In the genomic region with DNA sequence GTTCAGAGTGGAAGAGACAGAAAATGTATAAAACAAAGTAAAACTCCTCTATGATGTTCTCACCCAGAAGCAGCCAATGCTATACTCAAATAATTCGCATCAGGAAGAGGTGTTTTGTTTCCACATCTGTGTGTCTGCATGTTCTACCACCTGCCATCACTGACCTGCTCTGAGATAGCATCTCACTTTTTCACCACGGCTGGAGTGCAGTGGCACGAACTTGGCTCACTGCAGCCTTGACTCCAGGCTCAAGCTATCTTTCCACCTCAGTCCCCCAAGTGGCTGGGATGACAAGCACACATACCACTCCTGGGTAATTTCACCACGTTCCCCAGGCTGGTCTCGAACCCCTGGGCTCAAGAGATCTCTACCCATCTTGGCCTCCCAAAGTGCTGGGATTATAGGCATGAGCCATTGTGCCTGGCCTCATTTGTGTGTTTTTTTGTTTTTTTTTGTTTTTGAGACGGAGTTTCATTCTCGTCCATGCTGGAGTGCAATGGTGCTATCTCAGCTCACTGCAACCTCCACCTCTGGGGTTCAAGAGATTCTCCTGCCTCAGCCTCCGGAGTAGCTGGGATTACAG, we compare ENCODE assay signal across 18 cellular contexts. TPM values are rescaled to one million over a fixed set of nuclear protein-coding genes. Genes with fewer than 3 reads are reported as not detected.
DNase-seq lines count a peak whose midpoint lies in the region; TF ChIP-seq lines count a peak whose summit lies in the region.
"Had no signal": no experiment of that assay in that cellular context is flagged by ENCODE, and none has a peak within 500 bp of the region (broad histone marks: within the 10 kb centered on the region; RNA-seq: fewer than 3 reads in every experiment).

No MANE protein-coding gene starts in this region.

- no peak overlapping the region for H3K4me3 Mint-ChIP-seq in activated naive CD4-positive, alpha-beta T cell treated with anti-CD3 and anti-CD28 coated beads, Interleukin-2, amount 10 ng/mL, durations not matched to agents 7 days and 5 days
- H3K4me3 Mint-ChIP-seq: activated naive CD8-positive, alpha-beta T cell treated with anti-CD3 and anti-CD28 coated beads for 36 hours; CD4-positive, CD25-positive, alpha-beta regulatory T cell had no signal

- peak overlapping the region; percentile 37 for H3K27ac Mint-ChIP-seq in activated naive CD4-positive, alpha-beta T cell treated with anti-CD3 and anti-CD28 coated beads, Interleukin-2, amount 10 ng/mL, durations not matched to agents 7 days and 5 days
- H3K27ac Mint-ChIP-seq: activated naive CD8-positive, alpha-beta T cell treated with anti-CD3 and anti-CD28 coated beads for 36 hours had no signal

- H3K27me3 ChIP-seq in osteoblast (ENCODE audit: insufficient read depth, low read length) = no peaks in the 10 kb centered on the region
- H3K27me3 ChIP-seq: heart right ventricle, vagina had no signal

- H2AFZ ChIP-seq in osteoblast (ENCODE audit: low read length) = no peak overlapping the region

- no peak for DNase-seq in activated naive CD4-positive, alpha-beta T cell treated with anti-CD3 and anti-CD28 coated beads, Interleukin-2, amount 10 ng/mL, durations not matched to agents 7 days and 5 days
- DNase-seq in activated naive CD4-positive, alpha-beta T cell (lab: John Stamatoyannopoulos, UW) = no peak
- DNase-seq in osteoblast (ENCODE audit: insufficient read length, low spot score, missing footprints) = peak; percentile 3
- DNase-seq in SKM-1 treated with dmso at 0.1 percent for 144 hours (lab: John Stamatoyannopoulos, UW; ENCODE audit: unreplicated experiment) = no peak
- DNase-seq in DMS79 treated with DMSO at 0.1 percent for 48 hours (lab: John Stamatoyannopoulos, UW) = no peak
- DNase-seq: activated CD4-positive, alpha-beta T cell treated with anti-CD3 and anti-CD28 coated beads for 4 hours; activated naive CD8-positive, alpha-beta T cell treated with anti-CD3 and anti-CD28 coated beads for 36 hours; activated T-cell treated with anti-CD3 and anti-CD28 coated beads for 4 hours; heart right ventricle; KG1; lower lobe of right lung; NCI-H1092; NCI-H2107; T1000 had no signal

- no peaks in the 10 kb centered on the region for H3K9me3 Mint-ChIP-seq in activated naive CD4-positive, alpha-beta T cell treated with anti-CD3 and anti-CD28 coated beads, Interleukin-2, amount 10 ng/mL, durations not matched to agents 7 days and 5 days
- H3K9me3 Mint-ChIP-seq: activated naive CD8-positive, alpha-beta T cell treated with anti-CD3 and anti-CD28 coated beads for 36 hours; CD4-positive, CD25-positive, alpha-beta regulatory T cell had no signal

- no peaks in the 10 kb centered on the region for H3K27me3 Mint-ChIP-seq in activated naive CD4-positive, alpha-beta T cell treated with anti-CD3 and anti-CD28 coated beads, Interleukin-2, amount 10 ng/mL, durations not matched to agents 7 days and 5 days
- H3K27me3 Mint-ChIP-seq: activated naive CD8-positive, alpha-beta T cell treated with anti-CD3 and anti-CD28 coated beads for 36 hours; CD4-positive, CD25-positive, alpha-beta regulatory T cell had no signal

- no peaks in the 10 kb centered on the region for H3K9me3 ChIP-seq in osteoblast (ENCODE audit: low read depth, low read length)
- H3K9me3 ChIP-seq: heart right ventricle, lower lobe of right lung, vagina had no signal

- peaks cover 16% of the 10 kb centered on the region for H3K4me1 ChIP-seq in osteoblast (ENCODE audit: insufficient read depth, low read length)
- H3K4me1 ChIP-seq: heart right ventricle had no signal

- H3K27ac ChIP-seq in angular gyrus (ENCODE audit: low read depth, low read length) = peak overlapping the region; percentile 45
- H3K27ac ChIP-seq in osteoblast (ENCODE audit: low read depth, low read length) = peak overlapping the region; percentile 79
- H3K27ac ChIP-seq: heart right ventricle had no signal

- H3K36me3 Mint-ChIP-seq in activated naive CD4-positive, alpha-beta T cell treated with anti-CD3 and anti-CD28 coated beads, Interleukin-2, amount 10 ng/mL, durations not matched to agents 7 days and 5 days = peaks cover 44% of the 10 kb centered on the region

- H3K4me3 ChIP-seq in osteoblast (ENCODE audit: insufficient read depth, low read length) = no peak overlapping the region
- H3K4me3 ChIP-seq: heart right ventricle, lower lobe of right lung, vagina had no signal

- no peak overlapping the region for H3K4me2 ChIP-seq in osteoblast (ENCODE audit: insufficient read depth, low read length)

- peaks cover 76% of the 10 kb centered on the region for H3K36me3 ChIP-seq in osteoblast (ENCODE audit: insufficient read depth, low read length)

- peaks cover 47% of the 10 kb centered on the region for H4K20me1 ChIP-seq in osteoblast (ENCODE audit: insufficient read depth, low read length)

- TF ChIP-seq CTCF in osteoblast (IDR thresholded peaks at IDR 0.05; ENCODE audit: extremely low read depth, low read depth, low read length) = no peak

- H3K4me1 Mint-ChIP-seq in activated naive CD4-positive, alpha-beta T cell treated with anti-CD3 and anti-CD28 coated beads, Interleukin-2, amount 10 ng/mL, durations not matched to agents 7 days and 5 days = no peaks in the 10 kb centered on the region
- H3K4me1 Mint-ChIP-seq: CD4-positive, CD25-positive, alpha-beta regulatory T cell had no signal

- CTCF ChIA-PET in activated naive CD4-positive, alpha-beta T cell treated with anti-CD3 and anti-CD28 coated beads, Interleukin-2, amount 10 ng/mL, durations not matched to agents 7 days and 5 days (lab: Charles Lee) = interaction anchor here (0.9 kb wide), 1 partner anchor 40 kb away, joined by 3 read pairs; no protein-coding TSS in a partner anchor

- peaks cover 26% of the 10 kb centered on the region for H3K79me2 ChIP-seq in osteoblast (ENCODE audit: insufficient read depth, low read length)

RNA-seq across cellular contexts. Expression of a gene that starts 14.4 kb away (rescaled TPM):
- 204 TPM in 2 replicates for total RNA-seq in osteoblast

RNA-seq across cellular contexts. Expression of a gene that starts 15.7 kb away (rescaled TPM):
- 31.5 and 37.3 TPM in 2 replicates for total RNA-seq in osteoblast

RNA-seq across cellular contexts. Expression of a gene that starts 28.3 kb away (rescaled TPM):
- total RNA-seq in osteoblast = not detected in 2 replicates
- total RNA-seq: CD4-positive, CD25-positive, alpha-beta regulatory T cell; H4; lower lobe of right lung had no signal

RNA-seq across cellular contexts. Expression of a gene that starts 36.5 kb away (rescaled TPM):
- total RNA-seq in osteoblast = 8.0 and 9.0 TPM in 2 replicates

RNA-seq across cellular contexts. Expression of a gene that starts 43.4 kb away (rescaled TPM):
- 5.9 and 6.5 TPM in 2 replicates for total RNA-seq in osteoblast
